Comparison of ENCODE assay signal across 22 cellular contexts in genomic region chr4:98733601-98734000, GRCh38.
A peak's percentile ranks its signal among the peaks of the same experiment; 100 is the strongest.
DNase-seq lines count a peak whose midpoint lies in the region; ATAC-seq, FAIRE-seq and TF ChIP-seq lines count a peak whose summit lies in the region.
"Had no signal": no experiment of that assay in that cellular context is flagged by ENCODE, and none has a peak within 500 bp of the region (broad histone marks: within the 10 kb centered on the region; RNA-seq: fewer than 3 reads in every experiment).

No MANE protein-coding gene starts in this region.

- H3K27me3 ChIP-seq in heart right ventricle, result no peaks in the 10 kb centered on the region
- H3K27me3 ChIP-seq: BLaER1 treated with 17β-estradiol and CSF1 and Interleukin-3, amounts not matched to agents 10 nM and 100 nM had no signal

- H3K4me1 ChIP-seq in heart right ventricle, result no peaks in the 10 kb centered on the region
- H3K4me1 ChIP-seq: A549, Caco-2 had no signal

- peaks cover 4% of the 10 kb centered on the region for H3K9me3 Mint-ChIP-seq in activated naive CD8-positive, alpha-beta T cell treated with anti-CD3 and anti-CD28 coated beads for 36 hours
- H3K9me3 Mint-ChIP-seq in activated naive CD8-positive, alpha-beta T cell treated with anti-CD3 and anti-CD28 coated beads, Interleukin-2, amount 50 U/mL, for 24 hours, result peaks cover 13% of the 10 kb centered on the region

- no peak for FAIRE-seq in urothelium cell line (lab: Jason Lieb, UNC)
- FAIRE-seq: A549, D721Med, GM12878, GM12892, GM18507, GM19239 had no signal

- H3K36me3 Mint-ChIP-seq in activated naive CD8-positive, alpha-beta T cell treated with anti-CD3 and anti-CD28 coated beads for 36 hours, result no peaks in the 10 kb centered on the region
- H3K36me3 Mint-ChIP-seq in activated naive CD8-positive, alpha-beta T cell treated with anti-CD3 and anti-CD28 coated beads, Interleukin-2, amount 50 U/mL, for 24 hours (ENCODE audit: low read depth), result no peaks in the 10 kb centered on the region
- H3K36me3 Mint-ChIP-seq: CD8-positive, alpha-beta T cell had no signal

- no peak for DNase-seq in activated naive CD8-positive, alpha-beta T cell treated with anti-CD3 and anti-CD28 coated beads for 36 hours
- no peak for DNase-seq in activated naive CD8-positive, alpha-beta T cell treated with anti-CD3 and anti-CD28 coated beads, Interleukin-2, amount 50 U/mL, for 24 hours
- DNase-seq in cerebellar nuclear complex (lab: John Stamatoyannopoulos, UW) (peak; percentile 52 to 78), urothelium cell line (ENCODE audit: low spot score) (no peak), heart right ventricle (no peak)
- DNase-seq: AML-193; Caco-2; Calu3; CD4-positive, alpha-beta T cell; CD8-positive, alpha-beta T cell; DMS79 treated with DMSO at 0.1 percent for 48 hours; GDM1 had no signal

- no peak overlapping the region for H3K27ac ChIP-seq in heart right ventricle
- H3K27ac ChIP-seq: 22Rv1; A549; BLaER1 treated with 17β-estradiol and CSF1 and Interleukin-3, amounts not matched to agents 10 nM and 100 nM; C4-2B had no signal

- intact Hi-C loops in heart right ventricle (cut with DNase I), result no loop called here

- H3K4me3 Mint-ChIP-seq in activated naive CD8-positive, alpha-beta T cell treated with anti-CD3 and anti-CD28 coated beads for 36 hours, result peak overlapping the region; percentile 29
- no peak overlapping the region for H3K4me3 Mint-ChIP-seq in activated naive CD8-positive, alpha-beta T cell treated with anti-CD3 and anti-CD28 coated beads, Interleukin-2, amount 50 U/mL, for 24 hours
- H3K4me3 Mint-ChIP-seq: B cell; CD4-positive, alpha-beta T cell; CD8-positive, alpha-beta T cell had no signal

- peaks cover under 1% of the 10 kb centered on the region for H3K4me1 Mint-ChIP-seq in activated naive CD8-positive, alpha-beta T cell treated with anti-CD3 and anti-CD28 coated beads for 36 hours
- H3K4me1 Mint-ChIP-seq in activated naive CD8-positive, alpha-beta T cell treated with anti-CD3 and anti-CD28 coated beads, Interleukin-2, amount 50 U/mL, for 24 hours, result peaks cover under 1% of the 10 kb centered on the region
- H3K4me1 Mint-ChIP-seq: B cell had no signal

- no peaks in the 10 kb centered on the region for H3K36me3 ChIP-seq in heart right ventricle
- H3K36me3 ChIP-seq: BLaER1 treated with 17β-estradiol and CSF1 and Interleukin-3, amounts not matched to agents 10 nM and 100 nM had no signal

- no peak overlapping the region for H3K4me3 ChIP-seq in heart right ventricle
- H3K4me3 ChIP-seq: A549; BLaER1 treated with 17β-estradiol and CSF1 and Interleukin-3, amounts not matched to agents 10 nM and 100 nM; GM12878 had no signal

- no peak overlapping the region for H3K27ac Mint-ChIP-seq in activated naive CD8-positive, alpha-beta T cell treated with anti-CD3 and anti-CD28 coated beads for 36 hours
- no peak overlapping the region for H3K27ac Mint-ChIP-seq in activated naive CD8-positive, alpha-beta T cell treated with anti-CD3 and anti-CD28 coated beads, Interleukin-2, amount 50 U/mL, for 24 hours
- H3K27ac Mint-ChIP-seq: B cell; CD4-positive, alpha-beta T cell; CD8-positive, alpha-beta T cell had no signal

- no peak for ATAC-seq in activated naive CD8-positive, alpha-beta T cell treated with anti-CD3 and anti-CD28 coated beads, Interleukin-2, amount 50 U/mL, for 24 hours
- ATAC-seq in heart right ventricle, result no peak
- ATAC-seq: A549; CD8-positive, alpha-beta T cell; GM12878 had no signal

- H3K27me3 Mint-ChIP-seq in activated naive CD8-positive, alpha-beta T cell treated with anti-CD3 and anti-CD28 coated beads for 36 hours, result no peaks in the 10 kb centered on the region
- H3K27me3 Mint-ChIP-seq in activated naive CD8-positive, alpha-beta T cell treated with anti-CD3 and anti-CD28 coated beads, Interleukin-2, amount 50 U/mL, for 24 hours, result no peaks in the 10 kb centered on the region
- H3K27me3 Mint-ChIP-seq: CD4-positive, alpha-beta T cell had no signal

- no peak for TF ChIP-seq CTCF in heart right ventricle (IDR thresholded peaks at IDR 0.05)

- peaks cover 0 to 14% (median 0%) of the 10 kb centered on the region in 11 donors for H3K9me3 ChIP-seq in heart right ventricle
- H3K9me3 ChIP-seq: A549 had no signal

Comparison
In these comparisons a context has a peak if more than half of its experiments do, and no peak if none do; other contexts are left out.
1. DNase-seq: peak in cerebellar nuclear complex (2 of 2); none in activated naive CD8-positive, alpha-beta T cell treated with anti-CD3 and anti-CD28 coated beads for 36 hours (single experiment), activated naive CD8-positive, alpha-beta T cell treated with anti-CD3 and anti-CD28 coated beads, Interleukin-2, amount 50 U/mL, for 24 hours (single experiment), urothelium cell line (single experiment) and heart right ventricle (0 of 2).